Comparison of ENCODE assay signal across 8 cellular contexts in genomic region chr3:32817561-32818430, GRCh38. TPM values are rescaled to one million over a fixed set of nuclear protein-coding genes. Genes with fewer than 3 reads are reported as not detected.
A peak's percentile ranks its signal among the peaks of the same experiment; 100 is the strongest.
DNase-seq lines count a peak whose midpoint lies in the region; ATAC-seq and TF ChIP-seq lines count a peak whose summit lies in the region.

TRIM71 (plus strand) TSS chr3:32817997; CDS start chr3:32818081, 84 bp downstream.

- CTCF ChIA-PET in activated CD4-positive, alpha-beta T cell treated with anti-CD3 and anti-CD28 coated beads for 36 hours (lab: Charles Lee), result no interaction called here

- POLR2A ChIA-PET in activated CD4-positive, alpha-beta T cell treated with anti-CD3 and anti-CD28 coated beads for 36 hours (lab: Charles Lee), result no interaction called here

- no peaks in the 10 kb centered on the region for H3K36me3 ChIP-seq in SJCRH30

- H3K9me3 ChIP-seq in SJCRH30 (replicated peaks), result no peaks in the 10 kb centered on the region

- H3K27me3 ChIP-seq in SJCRH30, result no peaks in the 10 kb centered on the region

- H3K4me1 Mint-ChIP-seq in activated CD4-positive, alpha-beta T cell treated with anti-CD3 and anti-CD28 coated beads for 36 hours, result peaks cover 26% of the 10 kb centered on the region

- TF ChIP-seq CTCF in foreskin fibroblast (IDR thresholded peaks at IDR 0.05; ENCODE audit: low read depth, low read length), result no peak

- H3K27ac Mint-ChIP-seq in activated CD4-positive, alpha-beta T cell treated with anti-CD3 and anti-CD28 coated beads for 36 hours, result peak within 1 kb of the TSS; percentile 13

- no peaks in the 10 kb centered on the region for H3K36me3 Mint-ChIP-seq in activated CD4-positive, alpha-beta T cell treated with anti-CD3 and anti-CD28 coated beads for 36 hours (ENCODE audit: low read depth)

- intact Hi-C loops in activated CD4-positive, alpha-beta T cell treated with anti-CD3 and anti-CD28 coated beads for 36 hours (cut with DNase I, micrococcal nuclease), result loop anchor here (1.0 to 10.0 kb wide), 4 partner anchors 36 to 400 kb away; partner anchors contain the start of genes GLB1 (in 1 of the 2), SUSD5 (in 1 of the 2) and TMPPE (in 1 of the 2)

- H3K27ac ChIP-seq in SJCRH30, result no peak within 1 kb of the TSS

- no peaks in the 10 kb centered on the region for H3K4me1 ChIP-seq in SJCRH30

- ATAC-seq in activated CD4-positive, alpha-beta T cell treated with anti-CD3 and anti-CD28 coated beads for 36 hours, result peak; percentile 36
- ATAC-seq in HG02870 (IDR thresholded peaks at IDR 0.05; ENCODE audit: unreplicated experiment) (no peak), HG03139 (IDR thresholded peaks at IDR 0.05; ENCODE audit: unreplicated experiment) (no peak)

- peak within 1 kb of the TSS; percentile 67 for H3K4me3 Mint-ChIP-seq in activated CD4-positive, alpha-beta T cell treated with anti-CD3 and anti-CD28 coated beads for 36 hours

- H3K4me3 ChIP-seq in foreskin fibroblast (ENCODE audit: low read depth in 1 of 2, low read length in 2 of 2) (peak within 1 kb of the TSS; percentile 27 to 30), skeletal muscle cell (ENCODE audit: low read depth, low read length) (peak within 1 kb of the TSS; percentile 45), SJCRH30 (no peak within 1 kb of the TSS)

- no peaks in the 10 kb centered on the region for H3K9me3 Mint-ChIP-seq in activated CD4-positive, alpha-beta T cell treated with anti-CD3 and anti-CD28 coated beads for 36 hours (ENCODE audit: low read depth)

- peaks cover 41% of the 10 kb centered on the region for H3K27me3 Mint-ChIP-seq in activated CD4-positive, alpha-beta T cell treated with anti-CD3 and anti-CD28 coated beads for 36 hours

- DNase-seq in activated CD4-positive, alpha-beta T cell treated with anti-CD3 and anti-CD28 coated beads for 36 hours, result peak; percentile 46
- DNase-seq in activated CD4-positive, alpha-beta T cell treated with anti-CD3 and anti-CD28 coated beads, Interleukin-2, amount 50 U/mL, for 4 hours, result no peak
- DNase-seq in UCSD-AML1 (lab: John Stamatoyannopoulos, UW; ENCODE audit: unreplicated experiment) (peak; percentile 49), foreskin fibroblast (peak in 1 of 2 donors; percentile 41), skeletal muscle cell (ENCODE audit: low read depth) (no peak), SJCRH30 (no peak)

RNA-seq across cellular contexts. Expression of gene TRIM71, which starts in this region (rescaled TPM):
- total RNA-seq in activated CD4-positive, alpha-beta T cell treated with anti-CD3 and anti-CD28 coated beads for 36 hours, result under 1 TPM; 0.02 to 0.04 TPM
- 0.05 TPM in 1 of 2 replicates, not detected in the other for total RNA-seq in SJCRH30 (2014; rRNA removed; shearing (Covaris generic))

Comparison
In these comparisons a context has a peak if more than half of its experiments do, and no peak if none do; other contexts are left out.
1. Peak in DNase-seq and ATAC-seq in activated CD4-positive, alpha-beta T cell treated with anti-CD3 and anti-CD28 coated beads for 36 hours; RNA of the gene not detected or under 1 TPM.